In the genomic region with DNA sequence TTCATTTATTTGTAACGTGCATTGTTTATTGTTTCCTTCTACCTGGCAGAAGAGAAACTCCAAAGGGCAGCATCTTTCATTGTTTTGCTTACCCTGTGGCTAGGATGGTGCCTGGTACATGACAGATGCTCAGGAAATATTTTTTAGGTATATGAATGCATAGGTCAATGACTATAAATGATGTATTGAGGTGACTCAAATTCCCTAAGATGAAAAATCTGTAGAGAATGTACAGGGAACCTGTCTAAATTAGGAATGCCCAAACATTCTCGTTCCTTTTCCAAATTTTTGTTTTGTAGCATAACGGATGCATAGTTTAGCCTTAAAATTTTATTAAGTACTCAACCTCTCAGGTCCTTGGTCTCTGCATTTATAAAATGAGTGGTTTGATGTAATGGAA, we compare ENCODE assay signal across 25 cellular contexts.
DNase-seq lines count a peak whose midpoint lies in the region; ATAC-seq and TF ChIP-seq lines count a peak whose summit lies in the region.
"Had no signal": no experiment of that assay in that cellular context is flagged by ENCODE, and none has a peak within 500 bp of the region (broad histone marks: within the 10 kb centered on the region; RNA-seq: fewer than 3 reads in every experiment).

No MANE protein-coding gene starts in this region.

- H3F3A ChIP-seq in SK-N-SH (replicated peaks; ENCODE audit: insufficient read depth) (peaks cover 70% of the 10 kb centered on the region), smooth muscle cell (ENCODE audit: low read depth) (peaks cover 9% of the 10 kb centered on the region)

- H2AFZ ChIP-seq in SK-N-SH (ENCODE audit: low read depth) (no peak overlapping the region), smooth muscle cell (ENCODE audit: low read depth) (no peak overlapping the region)

- CTCF ChIA-PET in SK-N-SH (lab: Yijun Ruan, JAX), result no interaction called here

- H3K27me3 ChIP-seq in left ventricle myocardium inferior (ENCODE audit: low read depth) (no peaks in the 10 kb centered on the region), SK-N-SH (ENCODE audit: insufficient read depth) (no peaks in the 10 kb centered on the region), foreskin keratinocyte (no peaks in the 10 kb centered on the region), smooth muscle cell (ENCODE audit: low read depth) (no peaks in the 10 kb centered on the region)
- H3K27me3 ChIP-seq: adrenal gland, BLaER1, MG63, ovary had no signal

- H3K4me2 ChIP-seq in SK-N-SH, result peak overlapping the region; percentile 56
- no peak overlapping the region for H3K4me2 ChIP-seq in smooth muscle cell
- H3K4me2 ChIP-seq: BLaER1 had no signal

- TF ChIP-seq CTCF in left ventricle myocardium inferior (IDR thresholded peaks at IDR 0.05; ENCODE audit: borderline replicate concordance), result no peak
- TF ChIP-seq CTCF in SK-N-SH (IDR thresholded peaks at IDR 0.05), result no peak
- TF ChIP-seq CTCF in foreskin keratinocyte (conservative IDR thresholded peaks at IDR 0.05), result no peak
- TF ChIP-seq CTCF in smooth muscle cell (IDR thresholded peaks at IDR 0.05; ENCODE audit: borderline replicate concordance, insufficient read depth, poor library complexity, severe bottlenecking), result no peak

- peak overlapping the region; percentile 64 for H3K27ac ChIP-seq in left ventricle myocardium inferior (replicated peaks)
- H3K27ac ChIP-seq in SK-N-SH (ENCODE audit: low read depth in 2 of 2, low read length in 1 of 2), result peak overlapping the region; percentile 86 to 97; a peak in 3 of 4 replicates
- peak overlapping the region; percentile 92 for H3K27ac ChIP-seq in foreskin keratinocyte
- H3K27ac ChIP-seq in smooth muscle cell (ENCODE audit: low read depth), result peak overlapping the region; percentile 85
- H3K27ac ChIP-seq: BLaER1, ovary, VCaP had no signal

- POLR2A ChIA-PET in SK-N-SH (lab: Yijun Ruan, JAX), result no interaction called here

- peak overlapping the region; percentile 60; the same call in 1 of the 2 replicates for H3K9ac ChIP-seq in SK-N-SH
- H3K9ac ChIP-seq in smooth muscle cell (ENCODE audit: low read depth), result peak overlapping the region; percentile 20
- H3K9ac ChIP-seq: BLaER1 had no signal

- H3K79me2 ChIP-seq in SK-N-SH (ENCODE audit: insufficient read depth) (peaks cover 69% of the 10 kb centered on the region), smooth muscle cell (ENCODE audit: low read depth) (no peaks in the 10 kb centered on the region)

- H4K20me1 ChIP-seq in SK-N-SH (ENCODE audit: insufficient read depth), result no peaks in the 10 kb centered on the region
- H4K20me1 ChIP-seq in smooth muscle cell (ENCODE audit: low read depth), result no peaks in the 10 kb centered on the region
- H4K20me1 ChIP-seq: BLaER1 had no signal

- intact Hi-C loops in left ventricle myocardium inferior (cut with micrococcal nuclease) (no loop called here), Right ventricle myocardium inferior (cut with DNase I) (no loop called here)

- 60% methylated on average over 3 of the region's 3 CpGs for WGBS in SK-N-SH (ENCODE audit: low lambda C conversion rate)
- 78% methylated on average over 3 of the region's 3 CpGs for WGBS in smooth muscle cell (ENCODE audit: low lambda C conversion rate)

- no peak for ATAC-seq in Right ventricle myocardium inferior
- no peak for ATAC-seq in foreskin keratinocyte
- ATAC-seq in HG02973 (IDR thresholded peaks at IDR 0.05; ENCODE audit: unreplicated experiment), result no peak
- no peak for ATAC-seq in HG03354 (IDR thresholded peaks at IDR 0.05; ENCODE audit: poor library complexity, severe bottlenecking, unreplicated experiment)
- ATAC-seq in HG02642 (IDR thresholded peaks at IDR 0.05; ENCODE audit: poor library complexity, unreplicated experiment), result no peak
- ATAC-seq: esophagus mucosa, natural killer cell had no signal

- no peak for TF ChIP-seq EP300 in SK-N-SH (IDR thresholded peaks at IDR 0.05; ENCODE audit: borderline replicate concordance in 1 of 2, low read depth in 1 of 2, low read length in 1 of 2)

- H3K4me3 ChIP-seq in left ventricle myocardium inferior, result no peak overlapping the region
- H3K4me3 ChIP-seq in SK-N-SH (ENCODE audit: low read depth in 2 of 2, low read length in 1 of 2), result no peak overlapping the region
- H3K4me3 ChIP-seq in smooth muscle cell, result no peak overlapping the region
- H3K4me3 ChIP-seq: adrenal gland, BLaER1, MG63, ovary had no signal

- DNase-seq in left ventricle myocardium inferior (no peak), Right ventricle myocardium inferior (ENCODE audit: missing footprints) (no peak), SK-N-SH (no peak), foreskin keratinocyte (peak in 1 of 2 donors; percentile 44), smooth muscle cell (lab: John Stamatoyannopoulos, UW; ENCODE audit: unreplicated experiment) (no peak)
- DNase-seq: activated CD4-positive, alpha-beta T cell treated with anti-CD3 and anti-CD28 coated beads, Interleukin-2, amount 10 ng/mL, durations not matched to agents 24 days and 14 days; activated T-cell treated with anti-CD3 and anti-CD28 coated beads, Interleukin-2, amount 50 U/mL, for 24 hours; adrenal gland; effector memory CD4-positive, alpha-beta T cell; islet precursor cell; KBM-7; MG63; natural killer cell; NCI-H1417 treated with DMSO at 0.1 percent for 48 hours; NCI-H2081 treated with DMSO at 0.1 percent for 48 hours; NCI-H345; ovary; stimulated activated CD4-positive, alpha-beta T cell treated with anti-CD3 and anti-CD28 coated beads, Interleukin-2, amount 100 ng/mL, for 48 hours; substantia nigra had no signal

- H3K9me2 ChIP-seq in SK-N-SH, result no peaks in the 10 kb centered on the region

- peaks cover 88% of the 10 kb centered on the region for H3K36me3 ChIP-seq in left ventricle myocardium inferior
- H3K36me3 ChIP-seq in SK-N-SH (replicated peaks in 1 of 2; ENCODE audit: control insufficient read depth in 1 of 2, insufficient read depth in 2 of 2, low read length in 1 of 2), result peaks cover 15 to 76% of the 10 kb centered on the region in 2 experiments
- H3K36me3 ChIP-seq in smooth muscle cell (ENCODE audit: low read depth), result no peaks in the 10 kb centered on the region
- H3K36me3 ChIP-seq: BLaER1, MG63, ovary had no signal

- H3K9me3 ChIP-seq in left ventricle myocardium inferior (replicated peaks) (no peaks in the 10 kb centered on the region), SK-N-SH (no peaks in the 10 kb centered on the region), smooth muscle cell (replicated peaks; ENCODE audit: low read depth) (no peaks in the 10 kb centered on the region)
- H3K9me3 ChIP-seq: adrenal gland, BLaER1, MG63, ovary had no signal

- TF ChIP-seq RAD21 in SK-N-SH (IDR thresholded peaks at IDR 0.05; ENCODE audit: low read length), result no peak

- H3K4me1 ChIP-seq in left ventricle myocardium inferior (peaks cover 80% of the 10 kb centered on the region), SK-N-SH (ENCODE audit: control insufficient read depth in 1 of 2, insufficient read depth in 2 of 2, low read depth in 1 of 2, low read length in 1 of 2) (peaks cover 3 to 34% of the 10 kb centered on the region in 2 experiments), foreskin keratinocyte (peaks cover 30% of the 10 kb centered on the region), smooth muscle cell (ENCODE audit: low read depth) (peaks cover 18% of the 10 kb centered on the region)

TF ChIP-seq in SK-N-SH, 30 proteins besides CTCF, POLR2A, EP300 and RAD21:
- no peak for TF ChIP-seq GABPA (IDR thresholded peaks at IDR 0.05; ENCODE audit: low read depth)
- TF ChIP-seq, protein P1, sequence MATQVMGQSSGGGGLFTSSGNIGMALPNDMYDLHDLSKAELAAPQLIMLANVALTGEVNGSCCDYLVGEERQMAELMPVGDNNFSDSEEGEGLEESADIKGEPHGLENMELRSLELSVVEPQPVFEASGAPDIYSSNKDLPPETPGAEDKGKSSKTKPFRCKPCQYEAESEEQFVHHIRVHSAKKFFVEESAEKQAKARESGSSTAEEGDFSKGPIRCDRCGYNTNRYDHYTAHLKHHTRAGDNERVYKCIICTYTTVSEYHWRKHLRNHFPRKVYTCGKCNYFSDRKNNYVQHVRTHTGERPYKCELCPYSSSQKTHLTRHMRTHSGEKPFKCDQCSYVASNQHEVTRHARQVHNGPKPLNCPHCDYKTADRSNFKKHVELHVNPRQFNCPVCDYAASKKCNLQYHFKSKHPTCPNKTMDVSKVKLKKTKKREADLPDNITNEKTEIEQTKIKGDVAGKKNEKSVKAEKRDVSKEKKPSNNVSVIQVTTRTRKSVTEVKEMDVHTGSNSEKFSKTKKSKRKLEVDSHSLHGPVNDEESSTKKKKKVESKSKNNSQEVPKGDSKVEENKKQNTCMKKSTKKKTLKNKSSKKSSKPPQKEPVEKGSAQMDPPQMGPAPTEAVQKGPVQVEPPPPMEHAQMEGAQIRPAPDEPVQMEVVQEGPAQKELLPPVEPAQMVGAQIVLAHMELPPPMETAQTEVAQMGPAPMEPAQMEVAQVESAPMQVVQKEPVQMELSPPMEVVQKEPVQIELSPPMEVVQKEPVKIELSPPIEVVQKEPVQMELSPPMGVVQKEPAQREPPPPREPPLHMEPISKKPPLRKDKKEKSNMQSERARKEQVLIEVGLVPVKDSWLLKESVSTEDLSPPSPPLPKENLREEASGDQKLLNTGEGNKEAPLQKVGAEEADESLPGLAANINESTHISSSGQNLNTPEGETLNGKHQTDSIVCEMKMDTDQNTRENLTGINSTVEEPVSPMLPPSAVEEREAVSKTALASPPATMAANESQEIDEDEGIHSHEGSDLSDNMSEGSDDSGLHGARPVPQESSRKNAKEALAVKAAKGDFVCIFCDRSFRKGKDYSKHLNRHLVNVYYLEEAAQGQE (IDR thresholded peaks at IDR 0.05; ENCODE audit: low read depth, low read length), result no peak
- no peak for TF ChIP-seq EZH2phosphoT487 (IDR thresholded peaks at IDR 0.05; ENCODE audit: borderline replicate concordance, low read depth)
- no peak for TF ChIP-seq FOXM1 (IDR thresholded peaks at IDR 0.05; ENCODE audit: low read depth)
- TF ChIP-seq FOSL2 (IDR thresholded peaks at IDR 0.05; ENCODE audit: borderline replicate concordance, low read depth), result 0 out of 2 replicates have a peak, but pooled peaks have one; percentile 21
- no peak for TF ChIP-seq POLR2AphosphoS5 (IDR thresholded peaks at IDR 0.05; ENCODE audit: low read depth, low read length)
- TF ChIP-seq, protein P2, sequence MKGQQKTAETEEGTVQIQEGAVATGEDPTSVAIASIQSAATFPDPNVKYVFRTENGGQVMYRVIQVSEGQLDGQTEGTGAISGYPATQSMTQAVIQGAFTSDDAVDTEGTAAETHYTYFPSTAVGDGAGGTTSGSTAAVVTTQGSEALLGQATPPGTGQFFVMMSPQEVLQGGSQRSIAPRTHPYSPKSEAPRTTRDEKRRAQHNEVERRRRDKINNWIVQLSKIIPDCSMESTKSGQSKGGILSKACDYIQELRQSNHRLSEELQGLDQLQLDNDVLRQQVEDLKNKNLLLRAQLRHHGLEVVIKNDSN (IDR thresholded peaks at IDR 0.05; ENCODE audit: borderline replicate concordance, low read depth), result no peak
